ENCODE assay signal across 1 cellular context in genomic region chr2:85238607-85239006, GRCh38.
TF ChIP-seq lines count a peak whose summit lies in the region.

No MANE protein-coding gene starts in this region.

TF ChIP-seq in HEK293, 187 proteins besides CTCF, POLR2A, EP300 and RAD21 (continued from another document):
- TF ChIP-seq REST (tag by site-specific recombination; IDR thresholded peaks at IDR 0.05) (peak; percentile 69; the same call in 1 of the 2 replicates), ZNF266 (tag by site-specific recombination; IDR thresholded peaks at IDR 0.05; ENCODE audit: low read depth) (peak; percentile 74), HIC1 (tag by site-specific recombination; IDR thresholded peaks at IDR 0.05) (no peak), ZBTB7A (tag by site-specific recombination; IDR thresholded peaks at IDR 0.05; ENCODE audit: low read depth) (no peak), ZNF214 (tag by site-specific recombination; IDR thresholded peaks at IDR 0.05; ENCODE audit: borderline replicate concordance) (no peak), ZNF629 (tag by site-specific recombination; IDR thresholded peaks at IDR 0.05) (peak; percentile 36; the same call in 1 of the 2 replicates), ZNF274 (IDR thresholded peaks at IDR 0.05; ENCODE audit: low read length) (no peak), ZNF274 (tag by site-specific recombination; IDR thresholded peaks at IDR 0.05; ENCODE audit: borderline replicate concordance) (no peak), GLI2 (tag by site-specific recombination; IDR thresholded peaks at IDR 0.05; ENCODE audit: borderline replicate concordance, low read depth) (peak; percentile 30; the same call in 1 of the 2 replicates), ZNF707 (tag by site-specific recombination; IDR thresholded peaks at IDR 0.05) (no peak), ZNF426 (tag by site-specific recombination; IDR thresholded peaks at IDR 0.05) (peak; percentile 81), ZNF654 (tag by site-specific recombination; IDR thresholded peaks at IDR 0.05; ENCODE audit: low read depth) (peak; percentile 30), ZNF560 (tag by site-specific recombination; IDR thresholded peaks at IDR 0.05; ENCODE audit: borderline replicate concordance) (0 out of 2 replicates have a peak, but pooled peaks have one; percentile 51), SP7 (tag by site-specific recombination; IDR thresholded peaks at IDR 0.05) (no peak), RBAK (tag by site-specific recombination; IDR thresholded peaks at IDR 0.05) (no peak), ZNF394 (tag by site-specific recombination; IDR thresholded peaks at IDR 0.05; ENCODE audit: borderline replicate concordance) (peak; percentile 92), ZNF2 (tag by site-specific recombination; IDR thresholded peaks at IDR 0.05) (no peak), SCRT1 (tag by site-specific recombination; IDR thresholded peaks at IDR 0.05; ENCODE audit: borderline replicate concordance) (no peak), ZNF555 (tag by site-specific recombination; conservative IDR thresholded peaks at IDR 0.05) (peak; percentile 76), ZNF670 (tag by site-specific recombination; IDR thresholded peaks at IDR 0.05; ENCODE audit: low read depth) (no peak), ZNF324 (tag by site-specific recombination; IDR thresholded peaks at IDR 0.05) (no peak)
